16 cellular contexts compared by ENCODE assay signal in genomic region chr2:9345343-9345742, GRCh38.
DNase-seq lines count a peak whose midpoint lies in the region; ATAC-seq and TF ChIP-seq lines count a peak whose summit lies in the region.
"Had no signal": no experiment of that assay in that cellular context is flagged by ENCODE, and none has a peak within 500 bp of the region (broad histone marks: within the 10 kb centered on the region; RNA-seq: fewer than 3 reads in every experiment).

No MANE protein-coding gene starts in this region.

- H3K36me3 ChIP-seq in lung (ENCODE audit: control insufficient read depth in 2 of 2, insufficient read depth in 2 of 2, low read length in 2 of 2), result peaks cover 0 to 5% of the 10 kb centered on the region in 2 donors
- H3K36me3 ChIP-seq in thyroid gland, result peaks cover 0 to 5% of the 10 kb centered on the region in 2 donors

- intact Hi-C loops in thyroid gland (cut with DNase I), result no loop called here
- intact Hi-C loops in sciatic nerve (cut with DNase I), result no loop called here

- peak overlapping the region; percentile 89 for H3K27ac ChIP-seq in VCaP
- no peak overlapping the region for H3K27ac ChIP-seq in lung (ENCODE audit: low read depth in 1 of 2, low read length in 1 of 2)
- peak overlapping the region in 2 of 3 donors; percentile 23 to 24 for H3K27ac ChIP-seq in thyroid gland

- WGBS in lung, 2 donors, result 95% methylated on average over 7 of the region's 7 CpGs
- 85 to 90% methylated on average over 7 of the region's 7 CpGs for WGBS in thyroid gland, 2 donors

- ATAC-seq in lung (ENCODE audit: insufficient read depth, low FRiP score) (no peak), GM18502 (IDR thresholded peaks at IDR 0.05; ENCODE audit: poor library complexity, unreplicated experiment) (no peak), sciatic nerve (no peak)
- ATAC-seq: GM23338, HCT116 had no signal

- TF ChIP-seq CTCF in VCaP (conservative IDR thresholded peaks at IDR 0.05), result no peak
- no peak for TF ChIP-seq CTCF in lung (IDR thresholded peaks at IDR 0.05; ENCODE audit: control extremely low read depth, extremely low read depth)
- no peak for TF ChIP-seq CTCF in thyroid gland (IDR thresholded peaks at IDR 0.05)

- H3K9me3 ChIP-seq in lung (ENCODE audit: control insufficient read depth in 2 of 2, insufficient read depth in 1 of 2, low read length in 1 of 2), result no peaks in the 10 kb centered on the region
- H3K9me3 ChIP-seq in thyroid gland, result no peaks in the 10 kb centered on the region

- no peaks in the 10 kb centered on the region for H3K27me3 ChIP-seq in lung (ENCODE audit: control insufficient read depth, insufficient read depth)
- H3K27me3 ChIP-seq in thyroid gland, result no peaks in the 10 kb centered on the region

- H3K4me3 ChIP-seq in lung (peak overlapping the region; percentile 8), thyroid gland (replicated peaks in 1 of 3) (no peak overlapping the region)
- H3K4me3 ChIP-seq: GM23338 had no signal

- H3K4me1 ChIP-seq in lung (ENCODE audit: control insufficient read depth in 2 of 2, insufficient read depth in 2 of 2, low read length in 2 of 2) (peaks cover 5 to 8% of the 10 kb centered on the region in 2 donors), thyroid gland (peaks cover 12 to 20% of the 10 kb centered on the region in 2 donors)

- TF ChIP-seq POLR2A in thyroid gland (IDR thresholded peaks at IDR 0.05), result no peak

- DNase-seq in amniotic epithelial cell (ENCODE audit: low read depth), result peak; percentile 39
- DNase-seq in lung (ENCODE audit: low spot score), result no peak
- DNase-seq in thyroid gland, result no peak
- no peak for DNase-seq in sciatic nerve (ENCODE audit: low spot score)
- DNase-seq: C1 segment of cervical spinal cord; Calu3; CD4-positive, alpha-beta memory T cell; COR-L47; DMS53; DMS79 treated with DMSO at 0.1 percent for 48 hours; GF-D8; H9 had no signal

Comparison
In these comparisons a context has a peak if more than half of its experiments do, and no peak if none do; other contexts are left out.
1. H3K27ac ChIP-seq: peak in VCaP (single experiment) and thyroid gland (2 of 3); none in lung (0 of 2).